ENCODE assay signal across 8 cellular contexts in the genomic region with DNA sequence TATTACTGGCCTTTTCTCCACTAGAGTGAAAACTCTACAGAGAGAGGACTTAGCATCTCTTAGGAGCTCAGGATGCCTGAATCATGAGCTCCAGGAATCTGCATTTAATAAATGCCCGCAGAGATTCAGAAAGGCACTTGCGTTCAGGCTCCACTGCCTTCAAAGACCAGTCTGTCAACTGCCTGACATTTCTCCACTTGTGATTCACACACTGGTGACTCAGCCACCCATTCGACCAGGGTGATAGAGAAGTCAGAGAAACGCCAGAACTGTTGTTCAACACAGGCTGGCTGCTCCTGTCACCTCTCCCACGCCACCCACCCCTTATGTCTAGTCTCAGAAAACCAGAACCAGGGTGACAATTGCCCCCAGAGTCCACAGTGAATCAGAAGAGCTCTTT. TPM values are rescaled to one million over a fixed set of nuclear protein-coding genes. Genes with fewer than 3 reads are reported as not detected.
A peak's percentile ranks its signal among the peaks of the same experiment; 100 is the strongest.
DNase-seq lines count a peak whose midpoint lies in the region; ATAC-seq and TF ChIP-seq lines count a peak whose summit lies in the region.

No MANE protein-coding gene starts in this region.

- 21% methylated on average over 5 of the region's 5 CpGs for WGBS in mammary epithelial cell (ENCODE audit: low coverage, missing lambda C conversion rate)

- intact Hi-C loops in mammary epithelial cell (cut with micrococcal nuclease), result no loop called here

- peak; percentile 94 for DNase-seq in A172 (ENCODE audit: low spot score)
- DNase-seq in SW480 (ENCODE audit: low spot score), result peak; percentile 91
- DNase-seq in mammary epithelial cell, result peak; percentile 85
- peak; percentile 97 for DNase-seq in osteoblast (ENCODE audit: insufficient read length, low spot score, missing footprints)
- DNase-seq in germinal center (ENCODE audit: low spot score), result no peak
- DNase-seq in H7, result no peak

- H3K9me3 ChIP-seq in mammary epithelial cell (replicated peaks; ENCODE audit: insufficient read depth, low read length) (no peaks in the 10 kb centered on the region), osteoblast (ENCODE audit: low read depth, low read length) (no peaks in the 10 kb centered on the region)

- ATAC-seq in GM21619 (IDR thresholded peaks at IDR 0.05; ENCODE audit: unreplicated experiment) (peak; percentile 67), HG03460 (IDR thresholded peaks at IDR 0.05; ENCODE audit: unreplicated experiment) (no peak)

- BruUV-seq in mammary epithelial cell (replicated peaks; lab: Mats Ljungman, UMichigan), result no TSS peak

- H3K4me3 ChIP-seq in mammary epithelial cell (replicated peaks in 1 of 3; ENCODE audit: insufficient read depth in 1 of 3, low read depth in 2 of 3, low read length in 3 of 3), result no peak overlapping the region
- peak overlapping the region; percentile 8 for H3K4me3 ChIP-seq in osteoblast (ENCODE audit: insufficient read depth, low read length)
- H3K4me3 ChIP-seq in H7 (ENCODE audit: insufficient read depth, low read depth, low read length), result no peak overlapping the region

- dilution Hi-C loops in mammary epithelial cell (cut with HindIII; ENCODE audit: low sequenced_read_pairs), result no loop called here

- H3K36me3 ChIP-seq in mammary epithelial cell (ENCODE audit: insufficient read depth, low read length) (no peaks in the 10 kb centered on the region), osteoblast (ENCODE audit: insufficient read depth, low read length) (no peaks in the 10 kb centered on the region), H7 (replicated peaks; ENCODE audit: control insufficient read depth, insufficient read depth, low read length) (no peaks in the 10 kb centered on the region)

- H3K9ac ChIP-seq in mammary epithelial cell (ENCODE audit: insufficient read depth, low read length), result no peak overlapping the region

- H3K4me1 ChIP-seq in mammary epithelial cell (ENCODE audit: insufficient read depth, low read length), result peaks cover 30% of the 10 kb centered on the region
- H3K4me1 ChIP-seq in osteoblast (ENCODE audit: insufficient read depth, low read length), result peaks cover 20% of the 10 kb centered on the region

- H3K4me2 ChIP-seq in mammary epithelial cell (ENCODE audit: insufficient read depth, low read depth, low read length) (peak overlapping the region; percentile 3), osteoblast (ENCODE audit: insufficient read depth, low read length) (peak overlapping the region; percentile 46)

- in situ Hi-C loops in mammary epithelial cell (cut with MboI; ENCODE audit: low sequenced_read_pairs in 2 of 2), result no loop called here

- no peaks in the 10 kb centered on the region for H3K79me2 ChIP-seq in mammary epithelial cell (ENCODE audit: insufficient read depth, low read length)
- H3K79me2 ChIP-seq in osteoblast (ENCODE audit: insufficient read depth, low read length), result no peaks in the 10 kb centered on the region

- CTCF ChIA-PET in mammary epithelial cell (lab: Charles Lee; ENCODE audit: low non-redundant PET), result interaction anchor here (0.6 kb wide), 1 partner anchor 281 kb away, joined by 3 read pairs; no protein-coding TSS in a partner anchor

- H3K27me3 ChIP-seq in mammary epithelial cell (ENCODE audit: insufficient read depth, low read length) (no peaks in the 10 kb centered on the region), osteoblast (ENCODE audit: insufficient read depth, low read length) (no peaks in the 10 kb centered on the region), H7 (ENCODE audit: control insufficient read depth, insufficient read depth, low read length) (no peaks in the 10 kb centered on the region)

- H2AFZ ChIP-seq in mammary epithelial cell (ENCODE audit: low read depth, low read length) (no peak overlapping the region), osteoblast (ENCODE audit: low read length) (peak overlapping the region; percentile 21)

- TF ChIP-seq CTCF in mammary epithelial cell (conservative IDR thresholded peaks at IDR 0.05 in 1 of 2, IDR thresholded peaks at IDR 0.05 in 1 of 2; ENCODE audit: extremely low read depth in 1 of 2, insufficient read depth in 1 of 2, low read depth in 1 of 2, low read length in 2 of 2) (no peak), osteoblast (IDR thresholded peaks at IDR 0.05; ENCODE audit: extremely low read depth, low read depth, low read length) (no peak)

- H4K20me1 ChIP-seq in mammary epithelial cell (ENCODE audit: insufficient read depth, low read length) (no peaks in the 10 kb centered on the region), osteoblast (ENCODE audit: insufficient read depth, low read length) (no peaks in the 10 kb centered on the region)

- H3K27ac ChIP-seq in mammary epithelial cell (ENCODE audit: insufficient read depth, low read depth, low read length) (no peak overlapping the region), osteoblast (ENCODE audit: low read depth, low read length) (peak overlapping the region; percentile 64)

RNA-seq across cellular contexts. Expression of gene LBR, which starts 26.9 kb away (rescaled TPM):
- 71.0 and 72.5 TPM in 2 replicates for total RNA-seq in A172 (2014; rRNA removed; shearing (Covaris generic))
- total RNA-seq in mammary epithelial cell (10 to 100 TPM; 17.7 to 35.7 TPM), osteoblast (25.3 and 30.4 TPM in 2 replicates)
- polyA plus RNA-seq in mammary epithelial cell, result 16.1 TPM
- polyA minus RNA-seq in mammary epithelial cell, result 54.8 TPM
- 82.6 and 97.1 TPM in 2 replicates for total RNA-seq in H7 (2014; rRNA removed; shearing (Covaris generic))

Comparison
In these comparisons a context has a peak if more than half of its experiments do, and no peak if none do; other contexts are left out.
1. DNase-seq: peak in A172 (single experiment), SW480 (single experiment), mammary epithelial cell (single experiment) and osteoblast (single experiment); none in germinal center (single experiment) and H7 (single experiment).